In genomic region chr1:198174297-198174696, GRCh38 we compare ENCODE assay signal across 9 cellular contexts.
DNase-seq lines count a peak whose midpoint lies in the region; ATAC-seq lines count a peak whose summit lies in the region.
"Had no signal": no experiment of that assay in that cellular context is flagged by ENCODE, and none has a peak within 500 bp of the region (broad histone marks: within the 10 kb centered on the region; RNA-seq: fewer than 3 reads in every experiment).

No MANE protein-coding gene starts in this region.

- DNase-seq in kidney tubule cell (ENCODE audit: low spot score) = peak; percentile 34
- no peak for DNase-seq in GDM1 (lab: John Stamatoyannopoulos, UW)
- DNase-seq in putamen (ENCODE audit: low spot score) = no peak
- no peak for DNase-seq in NCI-H2196 (lab: John Stamatoyannopoulos, UW; ENCODE audit: unreplicated experiment)
- DNase-seq in NCI-H1694 (lab: John Stamatoyannopoulos, UW) = no peak

- H3K36me3 ChIP-seq in KOPT-K1 (ENCODE audit: insufficient read depth, low read length) = no peaks in the 10 kb centered on the region

- no peaks in the 10 kb centered on the region for H3K9me3 ChIP-seq in KOPT-K1 (ENCODE audit: insufficient read depth, low read length, poor library complexity, severe bottlenecking)

- ATAC-seq in GM18498 (IDR thresholded peaks at IDR 0.05; ENCODE audit: unreplicated experiment) = peak; percentile 37
- ATAC-seq in GM21576 (IDR thresholded peaks at IDR 0.05; ENCODE audit: unreplicated experiment) = peak; percentile 29

- peak overlapping the region; percentile 85 for H3K27ac ChIP-seq in KOPT-K1 (ENCODE audit: low read depth, low read length, poor library complexity, severe bottlenecking)
- H3K27ac ChIP-seq: epithelial cell of prostate had no signal
